26 cellular contexts compared by ENCODE assay signal in the genomic region with DNA sequence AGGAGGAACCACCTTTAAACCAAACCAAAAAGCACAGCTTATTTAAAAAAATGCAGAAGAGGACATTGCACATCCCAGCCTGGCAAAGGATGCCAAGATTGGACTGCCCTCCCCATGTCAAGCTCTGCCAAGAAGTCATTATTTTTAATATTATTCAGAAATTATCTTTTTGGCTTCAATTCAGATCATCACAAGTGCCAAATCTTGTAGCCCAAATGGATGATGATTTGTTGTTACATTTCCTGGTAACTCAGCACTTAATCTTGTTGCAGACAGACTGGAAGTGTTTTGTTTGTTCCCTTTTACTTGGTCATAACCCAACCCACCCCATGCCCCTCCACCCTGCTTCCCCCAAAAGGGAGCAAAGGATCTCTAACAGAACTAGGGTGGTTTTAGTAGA. TPM values are rescaled to one million over a fixed set of nuclear protein-coding genes. Genes with fewer than 3 reads are reported as not detected.
DNase-seq lines count a peak whose midpoint lies in the region; ATAC-seq, FAIRE-seq and TF ChIP-seq lines count a peak whose summit lies in the region.
"Had no signal": no experiment of that assay in that cellular context is flagged by ENCODE, and none has a peak within 500 bp of the region (broad histone marks: within the 10 kb centered on the region; RNA-seq: fewer than 3 reads in every experiment).

No MANE protein-coding gene starts in this region.

- H3K36me3 Mint-ChIP-seq in astrocyte (ENCODE audit: low read depth, unreplicated experiment), result peaks cover 9% of the 10 kb centered on the region

- H3F3A ChIP-seq in MM.1S (ENCODE audit: insufficient read depth, low read length), result no peaks in the 10 kb centered on the region

- H3K36me3 ChIP-seq in astrocyte (ENCODE audit: insufficient read depth, low read length) (peaks cover 8% of the 10 kb centered on the region), right lobe of liver (no peaks in the 10 kb centered on the region), MM.1S (replicated peaks; ENCODE audit: insufficient read depth, low read length) (peaks cover 3% of the 10 kb centered on the region; the same call in 1 of the 2 replicates)
- H3K36me3 ChIP-seq: colonic mucosa had no signal

- H3K27me3 ChIP-seq in astrocyte (ENCODE audit: insufficient read depth, low read length) (no peaks in the 10 kb centered on the region), right lobe of liver (no peaks in the 10 kb centered on the region), MM.1S (replicated peaks; ENCODE audit: insufficient read depth, low read length) (no peaks in the 10 kb centered on the region)
- H3K27me3 ChIP-seq: brain microvascular endothelial cell, colonic mucosa, upper lobe of left lung had no signal

- peak; percentile 12 to 50 (median 26) for ATAC-seq in right lobe of liver
- no peak for ATAC-seq in HG03045 (IDR thresholded peaks at IDR 0.05; ENCODE audit: unreplicated experiment)
- ATAC-seq: activated naive CD8-positive, alpha-beta T cell treated with anti-CD3 and anti-CD28 coated beads, Interleukin-2, amount 50 U/mL, for 24 hours; sciatic nerve had no signal

- H3K9ac ChIP-seq in astrocyte (ENCODE audit: low read length) (no peak overlapping the region), MM.1S (ENCODE audit: low read length) (no peak overlapping the region)
- H3K9ac ChIP-seq: parathyroid adenoma had no signal

- H3K27me3 Mint-ChIP-seq in astrocyte (ENCODE audit: low read depth, unreplicated experiment), result no peaks in the 10 kb centered on the region
- H3K27me3 Mint-ChIP-seq: activated naive CD8-positive, alpha-beta T cell treated with anti-CD3 and anti-CD28 coated beads, Interleukin-2, amount 50 U/mL, for 24 hours; CD4-positive, CD25-positive, alpha-beta regulatory T cell had no signal

- no peak for FAIRE-seq in astrocyte (lab: Jason Lieb, UNC)
- FAIRE-seq: endometrium had no signal

- no peak overlapping the region for H3K27ac Mint-ChIP-seq in astrocyte (ENCODE audit: unreplicated experiment)
- H3K27ac Mint-ChIP-seq: activated naive CD8-positive, alpha-beta T cell treated with anti-CD3 and anti-CD28 coated beads, Interleukin-2, amount 50 U/mL, for 24 hours; T-helper 1 cell treated with Interleukin-12 subunit alpha and Interleukin-12 subunit beta and Interleukin-4 antibody, amounts not matched to agents 30 μg/mL and 1 μg/mL, for 36 hours had no signal

- DNase-seq in G401 (ENCODE audit: low spot score) (peak; percentile 36), NCI-H226 (peak; percentile 61), astrocyte (ENCODE audit: low read depth) (peak; percentile 22), right lobe of liver (no peak), NAMALWA (ENCODE audit: low spot score) (no peak), MM.1S (no peak)
- DNase-seq: activated CD8-positive, alpha-beta memory T cell treated with anti-CD3 and anti-CD28 coated beads, Interleukin-2, amount 50 U/mL, for 4 hours; activated effector memory CD4-positive, alpha-beta T cell treated with Interleukin-2 at 50 U/mL for 16 hours; activated naive CD8-positive, alpha-beta T cell treated with anti-CD3 and anti-CD28 coated beads, Interleukin-2, amount 50 U/mL, for 24 hours; brain microvascular endothelial cell; CD4-positive, CD25-positive, alpha-beta regulatory T cell; colonic mucosa; DMS 273 treated with DMSO at 0.1 percent for 48 hours; H7; head of caudate nucleus; KG1; MV-4-11; NCI-H2029; upper lobe of left lung had no signal

- H3K27ac ChIP-seq in astrocyte (ENCODE audit: low read depth, low read length) (no peak overlapping the region), right lobe of liver (no peak overlapping the region), MM.1S (ENCODE audit: low read length) (no peak overlapping the region)
- H3K27ac ChIP-seq: colonic mucosa, parathyroid adenoma, upper lobe of left lung had no signal

- TF ChIP-seq CTCF in astrocyte (IDR thresholded peaks at IDR 0.05; ENCODE audit: insufficient read depth, low read depth, low read length) (no peak), right lobe of liver (IDR thresholded peaks at IDR 0.05) (no peak), MM.1S (IDR thresholded peaks at IDR 0.05; ENCODE audit: low read length) (no peak)

- TF ChIP-seq POLR2A in right lobe of liver (IDR thresholded peaks at IDR 0.05), result no peak

- no peaks in the 10 kb centered on the region for H3K9me3 Mint-ChIP-seq in astrocyte (ENCODE audit: unreplicated experiment)
- H3K9me3 Mint-ChIP-seq: activated naive CD8-positive, alpha-beta T cell treated with anti-CD3 and anti-CD28 coated beads, Interleukin-2, amount 50 U/mL, for 24 hours; CD4-positive, CD25-positive, alpha-beta regulatory T cell; nephron; T-helper 1 cell treated with Interleukin-12 subunit alpha and Interleukin-12 subunit beta and Interleukin-4 antibody, amounts not matched to agents 30 μg/mL and 1 μg/mL, for 36 hours had no signal

- peaks cover 10% of the 10 kb centered on the region for H3K79me2 ChIP-seq in astrocyte (ENCODE audit: insufficient read depth, low read length)
- H3K79me2 ChIP-seq in MM.1S (ENCODE audit: low read length), result no peaks in the 10 kb centered on the region
- H3K79me2 ChIP-seq: parathyroid adenoma had no signal

- no peaks in the 10 kb centered on the region for H3K9me3 ChIP-seq in astrocyte (ENCODE audit: insufficient read depth, low read depth, low read length)
- no peaks in the 10 kb centered on the region for H3K9me3 ChIP-seq in right lobe of liver
- H3K9me3 ChIP-seq in MM.1S (replicated peaks; ENCODE audit: insufficient read depth, low read length), result no peaks in the 10 kb centered on the region
- H3K9me3 ChIP-seq: colonic mucosa, upper lobe of left lung had no signal

- H4K20me1 ChIP-seq in astrocyte (ENCODE audit: insufficient read depth, low read length) (no peaks in the 10 kb centered on the region), MM.1S (ENCODE audit: insufficient read depth, low read length) (no peaks in the 10 kb centered on the region)

- H2AFZ ChIP-seq in astrocyte (ENCODE audit: low read depth, low read length) (no peak overlapping the region), MM.1S (ENCODE audit: low read length) (no peak overlapping the region)
- H2AFZ ChIP-seq: parathyroid adenoma had no signal

- no peaks in the 10 kb centered on the region for H3K9me2 ChIP-seq in MM.1S (replicated peaks; ENCODE audit: insufficient read depth, low read length)

- H3K4me2 ChIP-seq in astrocyte (ENCODE audit: low read length) (no peak overlapping the region), MM.1S (ENCODE audit: low read depth, low read length) (no peak overlapping the region)

- H3K4me1 ChIP-seq in astrocyte (ENCODE audit: insufficient read depth, low read length) (peaks cover 36% of the 10 kb centered on the region), right lobe of liver (no peaks in the 10 kb centered on the region), MM.1S (ENCODE audit: low read length) (no peaks in the 10 kb centered on the region)
- H3K4me1 ChIP-seq: colonic mucosa, parathyroid adenoma had no signal

- H3K4me1 Mint-ChIP-seq in astrocyte (ENCODE audit: low read depth, unreplicated experiment), result peaks cover 15% of the 10 kb centered on the region
- H3K4me1 Mint-ChIP-seq: nephron had no signal

- intact Hi-C loops in right lobe of liver (cut with DNase I), result no loop called here

- in situ Hi-C loops in G401 (cut with HindIII; ENCODE audit: low sequenced_read_pairs), result no loop called here

- H3K4me3 Mint-ChIP-seq in astrocyte (ENCODE audit: unreplicated experiment), result no peak overlapping the region
- H3K4me3 Mint-ChIP-seq: activated naive CD8-positive, alpha-beta T cell treated with anti-CD3 and anti-CD28 coated beads, Interleukin-2, amount 50 U/mL, for 24 hours; CD4-positive, CD25-positive, alpha-beta regulatory T cell; nephron; T-helper 1 cell treated with Interleukin-12 subunit alpha and Interleukin-12 subunit beta and Interleukin-4 antibody, amounts not matched to agents 30 μg/mL and 1 μg/mL, for 36 hours had no signal

- H3K4me3 ChIP-seq in astrocyte (ENCODE audit: insufficient read depth, low read depth, low read length) (no peak overlapping the region), right lobe of liver (no peak overlapping the region), MM.1S (ENCODE audit: low read length) (no peak overlapping the region)
- H3K4me3 ChIP-seq: colonic mucosa, upper lobe of left lung had no signal

RNA-seq across cellular contexts. Expression of a gene that starts 28.1 kb away (rescaled TPM):
- not detected in 2 replicates for total RNA-seq in G401 (2014; rRNA removed; shearing (Covaris generic))
- total RNA-seq in astrocyte (18.1 and 24.0 TPM in 2 replicates), right lobe of liver (1 to 10 TPM in 5 of 6 experiments, under 1 TPM in 1; 0.84 to 3.4 (median 2.0) TPM)

RNA-seq across cellular contexts. Expression of a gene that starts 31.7 kb away (rescaled TPM):
- total RNA-seq in G401 (2014; rRNA removed; shearing (Covaris generic)), result not detected in 2 replicates
- total RNA-seq in astrocyte (1.2 and 3.2 TPM in 2 replicates), right lobe of liver (1 to 10 TPM; 1.8 to 9.2 (median 7.0) TPM)
- total RNA-seq: CD4-positive, CD25-positive, alpha-beta regulatory T cell; H7; mononuclear cell had no signal

RNA-seq across cellular contexts. Expression of a gene that starts 56.2 kb away (rescaled TPM):
- 62.5 and 66.7 TPM in 2 replicates for total RNA-seq in G401 (2014; rRNA removed; shearing (Covaris generic))
- total RNA-seq in astrocyte (32.6 and 37.6 TPM in 2 replicates), right lobe of liver (10 to 100 TPM; 40.2 to 61.5 (median 43.8) TPM)

Comparison
In these comparisons a context has a peak if more than half of its experiments do, and no peak if none do; other contexts are left out.
1. DNase-seq: peak in G401 (single experiment), NCI-H226 (single experiment) and astrocyte (single experiment); none in right lobe of liver (0 of 3), NAMALWA (single experiment) and MM.1S (single experiment).